8 cellular contexts compared by ENCODE assay signal in the genomic region with DNA sequence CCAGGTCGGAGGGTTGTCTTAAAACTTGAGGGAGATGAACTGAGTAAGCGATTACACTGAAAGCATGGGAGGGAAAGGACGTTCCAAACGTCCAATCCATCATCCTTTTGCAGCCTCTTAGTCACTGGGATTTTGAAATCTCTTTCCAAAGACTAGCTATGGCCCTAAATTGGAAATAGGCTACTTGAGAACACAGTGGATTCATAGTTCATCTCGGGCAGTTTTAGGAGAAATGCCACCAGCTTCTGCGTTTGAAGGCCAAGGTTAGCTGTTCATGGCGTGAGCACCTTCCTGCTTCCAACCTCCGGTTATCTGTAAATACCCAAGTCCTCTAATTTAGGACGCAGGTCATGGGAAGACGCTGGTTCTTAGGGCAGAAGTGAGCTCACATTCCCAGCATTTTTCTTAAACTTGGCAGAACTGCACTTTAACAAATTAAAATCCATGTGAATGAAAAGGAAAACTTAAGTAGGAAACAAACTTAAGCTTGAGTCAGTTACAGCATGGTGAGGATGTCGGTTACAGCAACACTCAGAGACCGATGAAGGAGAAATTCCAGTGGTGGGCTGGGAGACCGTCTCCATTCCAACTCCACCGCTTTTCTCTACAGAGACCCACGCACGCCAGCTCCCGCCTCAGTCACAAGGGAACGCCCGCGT. TPM values are rescaled to one million over a fixed set of nuclear protein-coding genes. Genes with fewer than 3 reads are reported as not detected.
A peak's percentile ranks its signal among the peaks of the same experiment; 100 is the strongest.
DNase-seq lines count a peak whose midpoint lies in the region; ATAC-seq, FAIRE-seq and TF ChIP-seq lines count a peak whose summit lies in the region.

No MANE protein-coding gene starts in this region.

- H3K27me3 ChIP-seq in GM06990 (replicated peaks; ENCODE audit: control insufficient read depth, insufficient read depth, low read length) = peaks cover 2% of the 10 kb centered on the region
- H3K27me3 ChIP-seq in GM12878 (replicated peaks in 1 of 2; ENCODE audit: control insufficient read depth in 2 of 2, insufficient read depth in 2 of 2, low read length in 1 of 2) = peaks cover 7 to 10% of the 10 kb centered on the region in 2 experiments

- TF ChIP-seq CTCF in GM06990 (IDR thresholded peaks at IDR 0.05; ENCODE audit: insufficient read depth, low read length, poor library complexity, severe bottlenecking) (no peak), GM12878 (IDR thresholded peaks at IDR 0.05 in 2 of 3, conservative IDR thresholded peaks at IDR 0.05 in 1 of 3; ENCODE audit: control insufficient read depth in 2 of 3, extremely low read depth in 1 of 3, insufficient read depth in 1 of 3, low read depth in 3 of 3, low read length in 3 of 3) (no peak), lower leg skin (IDR thresholded peaks at IDR 0.05) (no peak)

- POLR2A ChIA-PET in GM12878 (lab: Charles Lee) = interaction anchor here (1.4 kb wide), 1 partner anchor 15 kb away, joined by 3 read pairs; no protein-coding TSS in a partner anchor

- in situ Hi-C loops in GM12878 (cut with MboI) = loop anchor here (25.0 kb wide), 1 partner anchor 610 kb away; the partner anchor contains the start of gene ACYP2

- WGBS in GM12878 (ENCODE audit: insufficient coverage, insufficient replicate concordance, low lambda C conversion rate, missing lambda C conversion rate) = 7% methylated on average over 20 of the region's 20 CpGs
- WGBS in lower leg skin, 2 donors = 4 to 10% methylated on average over 20 of the region's 20 CpGs
- WGBS in urinary bladder = 8% methylated on average over 20 of the region's 20 CpGs

- no peak for TF ChIP-seq POLR2A in GM12878 (IDR thresholded peaks at IDR 0.05; ENCODE audit: low read depth, low read length)
- no peak for TF ChIP-seq POLR2A in lower leg skin (IDR thresholded peaks at IDR 0.05)

- no peak for FAIRE-seq in GM12878 (lab: Jason Lieb, UNC)

- CTCF ChIA-PET in GM12878 (lab: Yijun Ruan, JAX) = interaction anchor here (0.6 to 2.3 kb wide), 8 partner anchors 15 to 389 kb away, joined by 3 to 10 read pairs (median 4); no protein-coding TSS in a partner anchor

- TF ChIP-seq RAD21 in GM12878 (IDR thresholded peaks at IDR 0.05; ENCODE audit: insufficient read depth, low read depth, low read length) = no peak

- H4K20me1 ChIP-seq in GM12878 (ENCODE audit: control insufficient read depth, insufficient read depth) = no peaks in the 10 kb centered on the region

- intact Hi-C loops in GM12878 (cut with micrococcal nuclease; ENCODE audit: unreplicated experiment) (no loop called here), lower leg skin (cut with DNase I; ENCODE audit: low total_unique reads) (loop anchor here (10.0 kb wide), 1 partner anchor 112 kb away; no protein-coding TSS in a partner anchor)

- no peaks in the 10 kb centered on the region for H3K79me2 ChIP-seq in GM12878 (ENCODE audit: control insufficient read depth, insufficient read depth, low read length)

- peak overlapping the region; percentile 61 for H3K9ac ChIP-seq in GM12878 (ENCODE audit: control insufficient read depth, insufficient read depth, low read length)

- no peak for DNase-seq in GM06990 (ENCODE audit: extremely low read depth, insufficient read length)
- DNase-seq in HuH-7.5 (ENCODE audit: low spot score) = peak; percentile 32
- no peak for DNase-seq in GM12878 (ENCODE audit: low read depth, low spot score)
- no peak for DNase-seq in lower leg skin (ENCODE audit: low spot score in 2 of 2)
- DNase-seq in NCI-H1436 treated with DMSO at 0.1 percent for 48 hours (lab: John Stamatoyannopoulos, UW) = no peak

- peak overlapping the region; percentile 99 for H3K4me2 ChIP-seq in GM12878 (ENCODE audit: control insufficient read depth, insufficient read depth)

- H3K4me1 ChIP-seq in GM12878 (ENCODE audit: control insufficient read depth, insufficient read depth, low read length) (no peaks in the 10 kb centered on the region), urinary bladder (ENCODE audit: insufficient read depth) (no peaks in the 10 kb centered on the region)

- no peaks in the 10 kb centered on the region for H3K36me3 ChIP-seq in GM06990 (ENCODE audit: control insufficient read depth, insufficient read depth, low read length)
- H3K36me3 ChIP-seq in GM12878 (ENCODE audit: control insufficient read depth in 2 of 2, insufficient read depth in 2 of 2, low read length in 1 of 2) = no peaks in the 10 kb centered on the region
- H3K36me3 ChIP-seq in urinary bladder (ENCODE audit: insufficient read depth) = no peaks in the 10 kb centered on the region

- BruUV-seq in GM12878 (replicated peaks; lab: Mats Ljungman, UMichigan) = no TSS peak

- H3K27ac ChIP-seq in GM12878 (ENCODE audit: control insufficient read depth, insufficient read depth) (no peak overlapping the region), urinary bladder (ENCODE audit: low read depth) (no peak overlapping the region)

- ATAC-seq in GM12878 (no peak; the same call in 2 of the 3 replicates), GM21528 (IDR thresholded peaks at IDR 0.05; ENCODE audit: low FRiP score, unreplicated experiment) (no peak), HG02970 (IDR thresholded peaks at IDR 0.05; ENCODE audit: low FRiP score, unreplicated experiment) (no peak)

- no peaks in the 10 kb centered on the region for H3K9me3 ChIP-seq in GM12878 (replicated peaks; ENCODE audit: control insufficient read depth, insufficient read depth, low read length)

- RAD21 ChIA-PET in GM12878 (lab: Charles Lee; ENCODE audit: unreplicated experiment) = interaction anchor here (0.5 to 1.9 kb wide), 4 partner anchors 15 to 125 kb away, joined by 4 to 8 read pairs (median 4); no protein-coding TSS in a partner anchor

- H2AFZ ChIP-seq in GM12878 (ENCODE audit: control insufficient read depth, low read depth, low read length) = peak overlapping the region; percentile 93

- H3K4me3 ChIP-seq in GM06990 (replicated peaks; ENCODE audit: low read depth, low read length) (peak overlapping the region; percentile 88), GM12878 (peak overlapping the region; percentile 70), lower leg skin (ENCODE audit: low read depth, poor library complexity, severe bottlenecking) (peak overlapping the region; percentile 39), urinary bladder (ENCODE audit: low read depth, low read length) (peak overlapping the region; percentile 71)

- SMC1A ChIA-PET in GM12878 (lab: Charles Lee; ENCODE audit: uncharacterized antibody, unreplicated experiment) = interaction anchor here (1.2 to 2.2 kb wide), 3 partner anchors 18 to 218 kb away, joined by 3 to 6 read pairs (median 3); no protein-coding TSS in a partner anchor

- TF ChIP-seq EP300 in GM12878 (IDR thresholded peaks at IDR 0.05; ENCODE audit: borderline replicate concordance in 1 of 2, control insufficient read depth in 1 of 2, low read depth in 2 of 2, low read length in 2 of 2) = no peak

TF ChIP-seq in GM12878, 131 proteins besides CTCF, POLR2A, EP300 and RAD21 (continues in another document):
- TF ChIP-seq ZNF384 (IDR thresholded peaks at IDR 0.05; ENCODE audit: borderline replicate concordance, low read depth, low read length) (no peak), CBFB (IDR thresholded peaks at IDR 0.05; ENCODE audit: low read depth) (no peak), SIX5 (IDR thresholded peaks at IDR 0.05; ENCODE audit: low read depth, low read length, severe bottlenecking) (no peak), ASH2L (IDR thresholded peaks at IDR 0.05; ENCODE audit: borderline replicate concordance, low read depth) (no peak), SIN3A (IDR thresholded peaks at IDR 0.05; ENCODE audit: low read depth, low read length) (0 out of 2 replicates have a peak, but pooled peaks have one; percentile 17), NKRF (conservative IDR thresholded peaks at IDR 0.05) (peak; percentile 47; the same call in 1 of the 2 replicates)

RNA-seq across cellular contexts. Expression of gene EML6, which starts 0.7 kb away (rescaled TPM):
- total RNA-seq in GM12878 (2013; cell fraction: nucleolus; rRNA removed) = 0.08 and 0.12 TPM in 2 replicates
- total RNA-seq in GM12878 (2014; rRNA removed) (0.11 and 1.1 TPM in 2 replicates), GM12878 (2014; rRNA removed; fragmentation: Illumina TruSeq; extraction: Trizol) (0.09 and 0.18 TPM in 2 replicates), GM12878 (2021) (0.32 and 0.36 TPM in 2 replicates), lower leg skin (1 to 10 TPM; 1.8 to 4.4 (median 3.3) TPM), urinary bladder (3.9 TPM)
- polyA plus RNA-seq in GM12878 (2011; ENCODE audit: low read depth) = 0.34 TPM
- polyA plus RNA-seq in GM12878 (2011; rRNA removed) (0.07 and 0.23 TPM in 2 replicates), GM12878 (2014; fragmentation: Illumina TruSeq; extraction: Trizol) (0.10 and 0.12 TPM in 2 replicates), GM12878 (2014; fragmentation: Nextera tagmentation; extraction: Ambion mirVana) (under 1 TPM; 0.29 to 0.35 TPM), GM12878 (2014; rRNA removed) (0.10 and 0.33 TPM in 2 replicates), GM12878 (2016; fragmentation: Nextera tagmentation; extraction: Ambion mirVana) (under 1 TPM; 0.19 to 0.67 TPM), urinary bladder (1.4 TPM)
- polyA plus RNA-seq in GM12878 (2011; cell fraction: cytosol; rRNA removed) = 0.32 and 0.33 TPM in 2 replicates
- polyA plus RNA-seq in GM12878 (2011; cell fraction: nucleus; rRNA removed) = 0.61 and 1.1 TPM in 2 replicates
- 0.23 and 0.44 TPM in 2 replicates for polyA plus RNA-seq in GM12878 (2012)
- 0.05 and 0.44 TPM in 2 replicates for polyA minus RNA-seq in GM12878 (2011; rRNA and poly(A)+ RNA removed)
- not detected in 2 replicates for polyA minus RNA-seq in GM12878 (2011; cell fraction: cytosol; rRNA and poly(A)+ RNA removed)
- polyA minus RNA-seq in GM12878 (2011; cell fraction: nucleus; rRNA and poly(A)+ RNA removed) = 0.24 and 0.67 TPM in 2 replicates
